ENCODE assay signal across 9 cellular contexts in genomic region chr11:80815752-80816453, GRCh38.
A peak's percentile ranks its signal among the peaks of the same experiment; 100 is the strongest.
DNase-seq lines count a peak whose midpoint lies in the region; ATAC-seq and TF ChIP-seq lines count a peak whose summit lies in the region.
"Had no signal": no experiment of that assay in that cellular context is flagged by ENCODE, and none has a peak within 500 bp of the region (broad histone marks: within the 10 kb centered on the region; RNA-seq: fewer than 3 reads in every experiment).

No MANE protein-coding gene starts in this region.

- H3K27me3 Mint-ChIP-seq in activated CD4-positive, alpha-beta memory T cell treated with anti-CD3 and anti-CD28 coated beads for 36 hours: no peaks in the 10 kb centered on the region

- H3K27me3 ChIP-seq in dorsolateral prefrontal cortex: no peaks in the 10 kb centered on the region

- POLR2A ChIA-PET in activated CD4-positive, alpha-beta memory T cell treated with anti-CD3 and anti-CD28 coated beads for 36 hours (lab: Charles Lee): no interaction called here

- H3K4me1 Mint-ChIP-seq in activated CD4-positive, alpha-beta memory T cell treated with anti-CD3 and anti-CD28 coated beads for 36 hours (ENCODE audit: low read depth): no peaks in the 10 kb centered on the region

- H3K27ac ChIP-seq in dorsolateral prefrontal cortex: no peak overlapping the region

- H3K27ac Mint-ChIP-seq in activated CD4-positive, alpha-beta memory T cell treated with anti-CD3 and anti-CD28 coated beads for 36 hours: no peak overlapping the region

- TF ChIP-seq CTCF in dorsolateral prefrontal cortex (IDR thresholded peaks at IDR 0.05 in 54 of 56, conservative IDR thresholded peaks at IDR 0.05 in 2 of 56; ENCODE audit: low read depth in 1 of 56, partially characterized antibody in 56 of 56): no peak

- DNase-seq in ACHN: peak; percentile 28
- DNase-seq in NOMO-1 treated with dmso at 0.1 percent for 144 hours (lab: John Stamatoyannopoulos, UW; ENCODE audit: unreplicated experiment): peak; percentile 14
- DNase-seq in dorsolateral prefrontal cortex: no peak
- DNase-seq in activated CD4-positive, alpha-beta memory T cell treated with anti-CD3 and anti-CD28 coated beads for 36 hours: no peak
- DNase-seq in globus pallidus (ENCODE audit: low spot score): no peak
- DNase-seq: SHP77 had no signal

- peak; percentile 81 for ATAC-seq in GM19324 (IDR thresholded peaks at IDR 0.05; ENCODE audit: low FRiP score, unreplicated experiment)
- ATAC-seq in HG02973 (IDR thresholded peaks at IDR 0.05; ENCODE audit: unreplicated experiment): peak; percentile 88
- no peak for ATAC-seq in SK-N-SH treated with all-trans-retinoic acid at 6 μM for 48 hours

- CTCF ChIA-PET in activated CD4-positive, alpha-beta memory T cell treated with anti-CD3 and anti-CD28 coated beads for 36 hours (lab: Charles Lee): no interaction called here

- in situ Hi-C loops in ACHN (cut with HindIII; ENCODE audit: low pct_ligation_motif_present, low pct_unique_long_range_greater_than_20kb, low sequenced_read_pairs): no loop called here

- H3K36me3 Mint-ChIP-seq in activated CD4-positive, alpha-beta memory T cell treated with anti-CD3 and anti-CD28 coated beads for 36 hours: no peaks in the 10 kb centered on the region

- H3K4me3 ChIP-seq in dorsolateral prefrontal cortex: no peak overlapping the region

- intact Hi-C loops in dorsolateral prefrontal cortex (cut with DNase I): no loop called here
- intact Hi-C loops in activated CD4-positive, alpha-beta memory T cell treated with anti-CD3 and anti-CD28 coated beads for 36 hours (cut with micrococcal nuclease): no loop called here

- peaks cover 19% of the 10 kb centered on the region for H3K9me3 Mint-ChIP-seq in activated CD4-positive, alpha-beta memory T cell treated with anti-CD3 and anti-CD28 coated beads for 36 hours

- no peak overlapping the region for H3K4me3 Mint-ChIP-seq in activated CD4-positive, alpha-beta memory T cell treated with anti-CD3 and anti-CD28 coated beads for 36 hours

TF ChIP-seq in SK-N-SH treated with all-trans-retinoic acid at 6 μM for 48 hours, 23 proteins besides CTCF, POLR2A, EP300 and RAD21:
- TF ChIP-seq ZNF8 (CRISPR knock-in tag; IDR thresholded peaks at IDR 0.05) (no peak), GLIS3 (CRISPR knock-in tag; IDR thresholded peaks at IDR 0.05) (no peak), CREB5 (CRISPR knock-in tag; IDR thresholded peaks at IDR 0.05; ENCODE audit: low read depth) (no peak), ZNF565 (CRISPR knock-in tag; conservative IDR thresholded peaks at IDR 0.05; ENCODE audit: low read depth) (no peak), RARB (CRISPR knock-in tag; IDR thresholded peaks at IDR 0.05) (no peak), ZFP3 (CRISPR knock-in tag; IDR thresholded peaks at IDR 0.05) (no peak), ZFP30 (CRISPR knock-in tag; IDR thresholded peaks at IDR 0.05) (no peak), PPARA (CRISPR knock-in tag; IDR thresholded peaks at IDR 0.05; ENCODE audit: borderline replicate concordance) (no peak), ZNF70 (CRISPR knock-in tag; IDR thresholded peaks at IDR 0.05) (no peak), TSHZ2 (CRISPR knock-in tag; IDR thresholded peaks at IDR 0.05) (no peak), ISL1 (CRISPR knock-in tag; IDR thresholded peaks at IDR 0.05) (no peak), TOX (CRISPR knock-in tag; IDR thresholded peaks at IDR 0.05; ENCODE audit: borderline replicate concordance) (no peak), POU6F1 (CRISPR knock-in tag; IDR thresholded peaks at IDR 0.05; ENCODE audit: borderline replicate concordance, low read depth) (no peak), PATZ1 (CRISPR knock-in tag; IDR thresholded peaks at IDR 0.05; ENCODE audit: borderline replicate concordance) (no peak), ARNTL (CRISPR knock-in tag; IDR thresholded peaks at IDR 0.05; ENCODE audit: borderline replicate concordance, low read depth) (no peak), OSR1 (CRISPR knock-in tag; IDR thresholded peaks at IDR 0.05) (no peak), BACH2 (CRISPR knock-in tag; IDR thresholded peaks at IDR 0.05; ENCODE audit: borderline replicate concordance) (no peak), SNAI2 (CRISPR knock-in tag; IDR thresholded peaks at IDR 0.05) (no peak), ZC3H10 (CRISPR knock-in tag; IDR thresholded peaks at IDR 0.05) (no peak), CSRNP3 (CRISPR knock-in tag; IDR thresholded peaks at IDR 0.05) (no peak)

Comparison
In these comparisons a context has a peak if more than half of its experiments do, and no peak if none do; other contexts are left out.
1. DNase-seq: peak in ACHN (single experiment) and NOMO-1 treated with dmso at 0.1 percent for 144 hours (single experiment); none in dorsolateral prefrontal cortex (0 of 10), activated CD4-positive, alpha-beta memory T cell treated with anti-CD3 and anti-CD28 coated beads for 36 hours (single experiment) and globus pallidus (single experiment).